16 cellular contexts compared by ENCODE assay signal in the genomic region with DNA sequence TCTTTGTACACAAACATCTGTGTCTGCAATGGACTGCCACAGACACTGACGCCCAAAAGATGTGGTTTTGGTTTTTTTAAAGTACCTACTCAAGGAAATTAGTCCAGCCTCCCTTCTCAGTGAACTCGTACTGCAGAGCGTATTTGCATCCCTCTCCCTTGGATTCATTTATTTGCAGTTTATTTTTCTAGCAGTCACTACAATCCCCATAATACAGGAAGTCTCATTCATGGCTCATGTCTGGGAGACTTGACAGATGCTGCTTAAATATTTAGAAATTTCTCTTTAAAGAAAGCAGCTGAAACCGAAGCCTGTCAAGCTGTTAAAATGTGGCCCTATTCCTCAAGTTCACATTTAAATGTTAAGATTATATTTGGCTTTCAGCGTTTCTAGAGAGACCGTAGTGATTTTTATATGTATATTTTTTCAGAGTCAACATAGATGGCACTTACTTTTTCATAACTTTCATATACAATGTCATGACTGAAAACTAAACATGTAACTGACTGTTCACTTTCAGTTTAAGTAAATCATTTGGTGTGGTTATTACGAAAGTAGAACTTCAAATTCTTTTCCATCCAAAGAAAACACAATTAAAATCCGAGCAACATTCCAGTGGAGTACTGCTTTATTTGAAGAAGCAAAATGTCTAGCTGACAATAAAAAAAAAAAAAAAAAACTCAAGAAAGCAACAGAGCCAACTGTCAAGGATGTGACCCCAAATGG. TPM values are rescaled to one million over a fixed set of nuclear protein-coding genes. Genes with fewer than 3 reads are reported as not detected.
A peak's percentile ranks its signal among the peaks of the same experiment; 100 is the strongest.
DNase-seq lines count a peak whose midpoint lies in the region; ATAC-seq and TF ChIP-seq lines count a peak whose summit lies in the region.
"Had no signal": no experiment of that assay in that cellular context is flagged by ENCODE, and none has a peak within 500 bp of the region (broad histone marks: within the 10 kb centered on the region; RNA-seq: fewer than 3 reads in every experiment).

No MANE protein-coding gene starts in this region.

- H3K27me3 ChIP-seq in OCI-LY3 (ENCODE audit: low read depth, low read length) (peaks cover 50% of the 10 kb centered on the region), gastroesophageal sphincter (no peaks in the 10 kb centered on the region)

- TF ChIP-seq EP300 in gastroesophageal sphincter (IDR thresholded peaks at IDR 0.05): no peak

- H3K36me3 Mint-ChIP-seq in activated CD4-positive, alpha-beta memory T cell treated with anti-CD3 and anti-CD28 coated beads for 36 hours: no peaks in the 10 kb centered on the region

- H4K20me1 ChIP-seq in OCI-LY3 (ENCODE audit: insufficient read depth, low read length): no peaks in the 10 kb centered on the region

- H3K4me3 Mint-ChIP-seq in activated CD4-positive, alpha-beta memory T cell treated with anti-CD3 and anti-CD28 coated beads for 36 hours: no peak overlapping the region
- H3K4me3 Mint-ChIP-seq: stimulated activated naive B cell treated with anti-CD40 and anti-IgM and Interleukin-4, amounts not matched to agents 10 μg/mL and 1 μg/mL and 100 μg/mL, for 72 hours had no signal

- CTCF ChIA-PET in activated CD4-positive, alpha-beta memory T cell treated with anti-CD3 and anti-CD28 coated beads for 36 hours (lab: Charles Lee): interaction anchor here (0.9 kb wide), 1 partner anchor 375 kb away, joined by 3 read pairs; no protein-coding TSS in a partner anchor

- H3K4me1 Mint-ChIP-seq in activated CD4-positive, alpha-beta memory T cell treated with anti-CD3 and anti-CD28 coated beads for 36 hours (ENCODE audit: low read depth): peaks cover 15% of the 10 kb centered on the region
- H3K4me1 Mint-ChIP-seq: stimulated activated naive B cell treated with anti-CD40 and anti-IgM and Interleukin-4, amounts not matched to agents 10 μg/mL and 1 μg/mL and 100 μg/mL, for 72 hours had no signal

- no peak overlapping the region for H3K27ac Mint-ChIP-seq in activated CD4-positive, alpha-beta memory T cell treated with anti-CD3 and anti-CD28 coated beads for 36 hours
- H3K27ac Mint-ChIP-seq: stimulated activated naive B cell treated with anti-CD40 and anti-IgM and Interleukin-4, amounts not matched to agents 10 μg/mL and 1 μg/mL and 100 μg/mL, for 72 hours had no signal

- H3K9ac ChIP-seq in OCI-LY3 (ENCODE audit: low read length): no peak overlapping the region

- H3K36me3 ChIP-seq in OCI-LY3 (replicated peaks; ENCODE audit: low read depth, low read length) (no peaks in the 10 kb centered on the region), gastroesophageal sphincter (no peaks in the 10 kb centered on the region)
- H3K36me3 ChIP-seq: esophagus squamous epithelium had no signal

- intact Hi-C loops in activated CD4-positive, alpha-beta memory T cell treated with anti-CD3 and anti-CD28 coated beads for 36 hours (cut with micrococcal nuclease): no loop called here

- H2AFZ ChIP-seq in OCI-LY3 (ENCODE audit: low read depth, low read length): no peak overlapping the region

- POLR2A ChIA-PET in activated CD4-positive, alpha-beta memory T cell treated with anti-CD3 and anti-CD28 coated beads for 36 hours (lab: Charles Lee): interaction anchor here (0.6 kb wide), 1 partner anchor 96 kb away, joined by 5 read pairs; no protein-coding TSS in a partner anchor

- WGBS in gastroesophageal sphincter (ENCODE audit: low coverage in 1 of 2), 2 donors: 12 to 16% methylated on average over 8 of the region's 8 CpGs

- peaks cover 17% of the 10 kb centered on the region for H3K27me3 Mint-ChIP-seq in activated CD4-positive, alpha-beta memory T cell treated with anti-CD3 and anti-CD28 coated beads for 36 hours

- TF ChIP-seq CTCF in AG09309 (IDR thresholded peaks at IDR 0.05; ENCODE audit: control insufficient read depth, insufficient read depth, low read depth, low read length, missing control alignments) (no peak), OCI-LY3 (IDR thresholded peaks at IDR 0.05; ENCODE audit: low read depth, low read length) (no peak), gastroesophageal sphincter (IDR thresholded peaks at IDR 0.05) (no peak)

- H3K4me2 ChIP-seq in OCI-LY3 (ENCODE audit: low read length): peak overlapping the region; percentile 82

- H3K9me3 ChIP-seq in OCI-LY3 (ENCODE audit: insufficient read depth, low read length) (no peaks in the 10 kb centered on the region), gastroesophageal sphincter (no peaks in the 10 kb centered on the region)
- H3K9me3 ChIP-seq: esophagus squamous epithelium had no signal

- DNase-seq in AG09309 (ENCODE audit: low read depth): peak; percentile 16
- no peak for DNase-seq in activated CD4-positive, alpha-beta memory T cell treated with anti-CD3 and anti-CD28 coated beads for 36 hours
- no peak for DNase-seq in occipital lobe (lab: John Stamatoyannopoulos, UW)
- DNase-seq in EL: no peak
- DNase-seq: activated CD8-positive, alpha-beta memory T cell treated with anti-CD3 and anti-CD28 coated beads for 24 hours; activated naive CD4-positive, alpha-beta T cell treated with anti-CD3 and anti-CD28 coated beads, Interleukin-2, amount 50 U/mL, for 16 hours; esophagus squamous epithelium; KBM-7; NCI-H1436; stimulated activated CD4-positive, alpha-beta T cell treated with anti-CD3 and anti-CD28 coated beads, Interleukin-4, amount 100 ng/mL, for 1 hour; stimulated activated naive B cell treated with anti-CD40 and anti-IgM and Interleukin-4, amounts not matched to agents 10 μg/mL and 1 μg/mL and 100 μg/mL, for 72 hours had no signal

- no peak for TF ChIP-seq POLR2A in gastroesophageal sphincter (IDR thresholded peaks at IDR 0.05)

- H3K9me3 Mint-ChIP-seq in activated CD4-positive, alpha-beta memory T cell treated with anti-CD3 and anti-CD28 coated beads for 36 hours: peaks cover 4% of the 10 kb centered on the region

- no peaks in the 10 kb centered on the region for H3K79me2 ChIP-seq in OCI-LY3 (ENCODE audit: low read length)

- H3K4me3 ChIP-seq in AG09309 (ENCODE audit: control insufficient read depth, low read depth, low read length) (no peak overlapping the region), OCI-LY3 (ENCODE audit: low read length) (peak overlapping the region; percentile 59), gastroesophageal sphincter (peak overlapping the region in 1 of 2 donors; percentile 9)

- H3K4me1 ChIP-seq in OCI-LY3 (ENCODE audit: low read length) (peaks cover 28% of the 10 kb centered on the region), gastroesophageal sphincter (peaks cover 0 to 16% (median 4%) of the 10 kb centered on the region in 3 donors)

- peak; percentile 55 for ATAC-seq in GM18858 (IDR thresholded peaks at IDR 0.05; ENCODE audit: unreplicated experiment)
- ATAC-seq in gastroesophageal sphincter: no peak
- ATAC-seq in GM18511 (IDR thresholded peaks at IDR 0.05; ENCODE audit: unreplicated experiment): no peak
- ATAC-seq: stimulated activated naive B cell treated with anti-CD40 and anti-IgM and Interleukin-4, amounts not matched to agents 10 μg/mL and 1 μg/mL and 100 μg/mL, for 72 hours had no signal

- no peak overlapping the region for H3K27ac ChIP-seq in OCI-LY3 (ENCODE audit: low read length)
- peak overlapping the region; percentile 58 to 80 (median 62) for H3K27ac ChIP-seq in gastroesophageal sphincter

RNA-seq across cellular contexts. Expression of gene MIS18A, which starts 38.0 kb away (rescaled TPM):
- total RNA-seq in gastroesophageal sphincter (1 to 10 TPM; 4.7 to 5.5 (median 5.2) TPM), occipital lobe (9.0 TPM)
- total RNA-seq in activated CD4-positive, alpha-beta memory T cell treated with anti-CD3 and anti-CD28 coated beads for 36 hours: 10 to 100 TPM; 34.2 to 36.1 TPM

RNA-seq across cellular contexts. Expression of gene MRAP, which starts 57.8 kb away (rescaled TPM):
- total RNA-seq in gastroesophageal sphincter: not detected
- not detected for total RNA-seq in activated CD4-positive, alpha-beta memory T cell treated with anti-CD3 and anti-CD28 coated beads for 36 hours
- not detected for total RNA-seq in occipital lobe
- total RNA-seq: NCI-H460 had no signal
